22 cellular contexts compared by ENCODE assay signal in genomic region chr11:118364956-118365615, GRCh38. TPM values are rescaled to one million over a fixed set of nuclear protein-coding genes. Genes with fewer than 3 reads are reported as not detected.
DNase-seq lines count a peak whose midpoint lies in the region; ATAC-seq and TF ChIP-seq lines count a peak whose summit lies in the region.
"Had no signal": no experiment of that assay in that cellular context is flagged by ENCODE, and none has a peak within 500 bp of the region (broad histone marks: within the 10 kb centered on the region; RNA-seq: fewer than 3 reads in every experiment).

No MANE protein-coding gene starts in this region.

- H3K36me3 ChIP-seq in heart left ventricle, result peaks cover 0 to 70% (median 51%) of the 10 kb centered on the region in 9 donors
- H3K36me3 ChIP-seq in psoas muscle (ENCODE audit: insufficient read depth in 1 of 2, low read depth in 1 of 2), result peaks cover 14 to 40% of the 10 kb centered on the region in 2 donors

- H3K27me3 ChIP-seq in heart left ventricle, result no peaks in the 10 kb centered on the region
- no peaks in the 10 kb centered on the region for H3K27me3 ChIP-seq in psoas muscle (ENCODE audit: insufficient read depth in 3 of 3, low read length in 2 of 3)
- H3K27me3 ChIP-seq: SJCRH30 had no signal

- no peaks in the 10 kb centered on the region for H3K9me3 ChIP-seq in heart left ventricle
- no peaks in the 10 kb centered on the region for H3K9me3 ChIP-seq in psoas muscle
- H3K9me3 ChIP-seq: SJCRH30 had no signal

- DNase-seq in heart left ventricle, result no peak
- no peak for DNase-seq in left cardiac atrium
- peak; percentile 2 for DNase-seq in NCI-H2171 (lab: John Stamatoyannopoulos, UW)
- DNase-seq in psoas muscle, result no peak
- DNase-seq in KG1 (lab: John Stamatoyannopoulos, UW), result no peak
- DNase-seq: CD8-positive, alpha-beta memory T cell; H7; Kasumi-1; NCI-H1092 treated with DMSO at 0.1 percent for 48 hours; NCI-H1436; NCI-H187; NCI-H2081 treated with DMSO at 0.1 percent for 48 hours; NCI-H524; NCI-H774; SJCRH30 had no signal

- TF ChIP-seq CTCF in heart left ventricle (IDR thresholded peaks at IDR 0.05), result no peak
- no peak for TF ChIP-seq CTCF in VCaP (conservative IDR thresholded peaks at IDR 0.05)
- no peak for TF ChIP-seq CTCF in psoas muscle (IDR thresholded peaks at IDR 0.05)

- H3K4me1 ChIP-seq in heart left ventricle (peaks cover 0 to 43% (median 16%) of the 10 kb centered on the region in 12 donors), psoas muscle (peaks cover 52% of the 10 kb centered on the region)
- H3K4me1 ChIP-seq: SJCRH30 had no signal

- no peak for TF ChIP-seq POLR2A in heart left ventricle (IDR thresholded peaks at IDR 0.05)

- no peak overlapping the region for H3K4me3 ChIP-seq in heart left ventricle
- H3K4me3 ChIP-seq in psoas muscle, result peak overlapping the region; percentile 30
- H3K4me3 ChIP-seq: SJCRH30 had no signal

- WGBS in heart left ventricle, 4 donors, result 90 to 96% (median 94%) methylated on average over 3 of the region's 3 CpGs
- WGBS in psoas muscle, 3 donors, result 52 to 64% (median 53%) methylated on average over 3 of the region's 3 CpGs

- H3K27ac ChIP-seq in heart left ventricle (peak overlapping the region in 9 of 12 donors; percentile 64 to 87 (median 76)), VCaP (peak overlapping the region; percentile 70), psoas muscle (peak overlapping the region; percentile 84)
- H3K27ac ChIP-seq: C4-2B, SJCRH30 had no signal

- intact Hi-C loops in heart left ventricle (cut with DNase I), result no loop called here
- intact Hi-C loops in left cardiac atrium (cut with DNase I), result loop anchor here in 1 of 2 donors (5.0 kb wide), 1 partner anchor 168 kb away; no protein-coding TSS in a partner anchor
- intact Hi-C loops in psoas muscle (cut with DNase I), result loop anchor here in 1 of 2 donors (5.0 kb wide), 1 partner anchor 218 kb away; no protein-coding TSS in a partner anchor

- ATAC-seq in heart left ventricle (no peak), left cardiac atrium (no peak), psoas muscle (peak in 2 of 4 donors; percentile 10 to 24), HG03025 (IDR thresholded peaks at IDR 0.05; ENCODE audit: low FRiP score, unreplicated experiment) (no peak)
- ATAC-seq: SK-N-SH treated with all-trans-retinoic acid at 6 μM for 48 hours had no signal

RNA-seq across cellular contexts. Expression of gene UBE4A, which starts 5.7 kb away (rescaled TPM):
- 10 to 100 TPM; 35.6 to 50.3 (median 40.9) TPM for total RNA-seq in heart left ventricle
- 10 to 100 TPM; 13.0 to 23.4 TPM for polyA plus RNA-seq in heart left ventricle
- 10 to 100 TPM; 32.9 to 41.2 TPM for total RNA-seq in left cardiac atrium
- 10 to 100 TPM; 21.0 to 42.3 (median 33.0) TPM for total RNA-seq in psoas muscle
- 10 to 100 TPM; 15.0 to 31.1 (median 16.8) TPM for polyA plus RNA-seq in psoas muscle

RNA-seq across cellular contexts. Expression of gene CD3G, which starts 20.9 kb away (rescaled TPM):
- 1 to 10 TPM in 2 of 9 donors, under 1 TPM in 4, not detected in 3; 0.26 to 4.3 (median 0.41) TPM for total RNA-seq in heart left ventricle
- polyA plus RNA-seq in heart left ventricle, result under 1 TPM in 1 of 2 donors, not detected in 1; 0.10 TPM
- total RNA-seq in left cardiac atrium, result 1 to 10 TPM in 1 of 2 donors, under 1 TPM in 1; 0.76 to 1.4 TPM
- total RNA-seq in psoas muscle, result under 1 TPM; 0.26 to 0.71 (median 0.57) TPM
- polyA plus RNA-seq in psoas muscle, result under 1 TPM; 0.01 to 0.05 (median 0.04) TPM
- total RNA-seq: A673, H7, HT-29, M059J, SJCRH30 had no signal

RNA-seq across cellular contexts. Expression of gene CD3D, which starts 22.6 kb away (rescaled TPM):
- total RNA-seq in heart left ventricle (10 to 100 TPM in 1 of 9 donors, 1 to 10 TPM in 3, not detected in 5; 1.5 to 11.2 (median 3.6) TPM), left cardiac atrium (1 to 10 TPM in 1 of 2 donors, under 1 TPM in 1; 0.86 to 2.0 TPM), psoas muscle (under 1 TPM in 3 of 4 donors, not detected in 1; 0.45 to 0.81 (median 0.50) TPM)
- polyA plus RNA-seq in heart left ventricle (under 1 TPM; 0.38 to 0.55 TPM), psoas muscle (under 1 TPM; 0.12 to 0.20 (median 0.19) TPM)
- total RNA-seq: A673, HT-29, M059J, SJCRH30 had no signal

RNA-seq across cellular contexts. Expression of gene ATP5MG, which starts 36.3 kb away (rescaled TPM):
- total RNA-seq in heart left ventricle, result 100 to 1,000 TPM in 8 of 9 donors, 10 to 100 TPM in 1; 96.4 to 702 (median 559) TPM
- polyA plus RNA-seq in heart left ventricle, result 100 to 1,000 TPM; 299 to 843 TPM
- total RNA-seq in left cardiac atrium, result 100 to 1,000 TPM; 567 to 582 TPM
- total RNA-seq in psoas muscle, result 100 to 1,000 TPM; 237 to 340 (median 251) TPM
- 100 to 1,000 TPM; 180 to 217 (median 189) TPM for polyA plus RNA-seq in psoas muscle
